Comparison of ENCODE assay signal across 26 cellular contexts in genomic region chr4:62271107-62271506, GRCh38.
A peak's percentile ranks its signal among the peaks of the same experiment; 100 is the strongest.
DNase-seq lines count a peak whose midpoint lies in the region; ATAC-seq and TF ChIP-seq lines count a peak whose summit lies in the region.
"Had no signal": no experiment of that assay in that cellular context is flagged by ENCODE, and none has a peak within 500 bp of the region (broad histone marks: within the 10 kb centered on the region; RNA-seq: fewer than 3 reads in every experiment).

No MANE protein-coding gene starts in this region.

- H3K27me3 Mint-ChIP-seq in endothelial cell (ENCODE audit: unreplicated experiment) (no peaks in the 10 kb centered on the region), T-cell (no peaks in the 10 kb centered on the region), HFFc6 (ENCODE audit: insufficient read depth) (no peaks in the 10 kb centered on the region; the same call in 1 of the 2 replicates)
- H3K27me3 Mint-ChIP-seq: CD4-positive, alpha-beta memory T cell; CD4-positive, CD25-positive, alpha-beta regulatory T cell; CD8-positive, alpha-beta memory T cell had no signal

- peak; percentile 36 for ATAC-seq in Right ventricle myocardium superior (ENCODE audit: poor library complexity)
- ATAC-seq in right cardiac atrium = peak in 1 of 2 donors; percentile 70
- no peak for ATAC-seq in T-cell (replicated peaks in 1 of 4)
- ATAC-seq: GM12878 had no signal

- H3K27ac Mint-ChIP-seq in endothelial cell (ENCODE audit: unreplicated experiment) (peak overlapping the region; percentile 4), T-cell (peak overlapping the region in 1 of 2 donors; percentile 44), HFFc6 (no peak overlapping the region)
- H3K27ac Mint-ChIP-seq: CD14-positive monocyte; CD4-positive, alpha-beta memory T cell; CD4-positive, CD25-positive, alpha-beta regulatory T cell; CD8-positive, alpha-beta memory T cell had no signal

- no peaks in the 10 kb centered on the region for H3K27me3 ChIP-seq in right cardiac atrium (ENCODE audit: control insufficient read depth, insufficient read depth)
- H3K27me3 ChIP-seq: BE2C, BLaER1 had no signal

- no peak for TF ChIP-seq CTCF in endothelial cell (IDR thresholded peaks at IDR 0.05; ENCODE audit: unreplicated experiment)
- no peak for TF ChIP-seq CTCF in HFFc6 (IDR thresholded peaks at IDR 0.05)

- H3K36me3 Mint-ChIP-seq in endothelial cell (ENCODE audit: low read depth, unreplicated experiment) (no peaks in the 10 kb centered on the region), T-cell (no peaks in the 10 kb centered on the region), HFFc6 (ENCODE audit: low read depth) (0 out of 2 replicates have a peak, but pooled peaks cover 6% of the 10 kb centered on the region)
- H3K36me3 Mint-ChIP-seq: CD14-positive monocyte; CD4-positive, alpha-beta memory T cell; CD4-positive, CD25-positive, alpha-beta regulatory T cell had no signal

- no peaks in the 10 kb centered on the region for H3K4me1 Mint-ChIP-seq in endothelial cell (ENCODE audit: unreplicated experiment)
- no peaks in the 10 kb centered on the region for H3K4me1 Mint-ChIP-seq in T-cell
- no peaks in the 10 kb centered on the region for H3K4me1 Mint-ChIP-seq in HFFc6 (ENCODE audit: low read depth)
- H3K4me1 Mint-ChIP-seq: CD14-positive monocyte; CD4-positive, alpha-beta memory T cell; CD4-positive, CD25-positive, alpha-beta regulatory T cell; CD8-positive, alpha-beta memory T cell had no signal

- H3K4me3 Mint-ChIP-seq in endothelial cell (ENCODE audit: unreplicated experiment) (no peak overlapping the region), T-cell (no peak overlapping the region), HFFc6 (no peak overlapping the region)
- H3K4me3 Mint-ChIP-seq: CD14-positive monocyte; CD4-positive, alpha-beta memory T cell; CD4-positive, CD25-positive, alpha-beta regulatory T cell; CD8-positive, alpha-beta memory T cell had no signal

- intact Hi-C loops in Right ventricle myocardium superior (cut with DNase I) = no loop called here
- intact Hi-C loops in cardiac septum (cut with DNase I) = no loop called here
- intact Hi-C loops in right cardiac atrium (cut with DNase I) = no loop called here

- POLR2A ChIA-PET in T-cell (lab: Charles Lee) = no interaction called here

- WGBS in right cardiac atrium = 66% methylated on average over 4 of the region's 4 CpGs

- DNase-seq in Right ventricle myocardium superior (peak; percentile 53), cardiac septum (ENCODE audit: low spot score) (no peak), OCI-M1 (lab: John Stamatoyannopoulos, UW) (peak; percentile 41), endothelial cell (ENCODE audit: low spot score) (no peak), right cardiac atrium (peak; percentile 21 to 80 (median 67)), putamen (ENCODE audit: low spot score) (no peak), T-cell (no peak), HFFc6 (no peak)
- DNase-seq: 8988T; ACHN; BE2C; C1 segment of cervical spinal cord; CD4-positive, alpha-beta memory T cell; CD4-positive, CD25-positive, alpha-beta regulatory T cell; CD8-positive, alpha-beta memory T cell; COR-L47; DMS 273 treated with DMSO at 0.1 percent for 48 hours; DMS153; DMS53; DMS79; DND-41; EL; GDM1 had no signal

- no peaks in the 10 kb centered on the region for H3K9me3 Mint-ChIP-seq in endothelial cell (ENCODE audit: unreplicated experiment)
- peaks cover 18 to 32% (median 23%) of the 10 kb centered on the region in 3 donors for H3K9me3 Mint-ChIP-seq in T-cell
- peaks cover 24% of the 10 kb centered on the region for H3K9me3 Mint-ChIP-seq in HFFc6

- H3K4me3 ChIP-seq in right cardiac atrium (ENCODE audit: low read length) = no peak overlapping the region
- H3K4me3 ChIP-seq: BLaER1, GM12878 had no signal

- H3K9me3 ChIP-seq in right cardiac atrium (ENCODE audit: control insufficient read depth, low read length) = no peaks in the 10 kb centered on the region
- H3K9me3 ChIP-seq: BE2C, BLaER1 had no signal

- H3K4me1 ChIP-seq in right cardiac atrium (ENCODE audit: control insufficient read depth, insufficient read depth, low read length) = no peaks in the 10 kb centered on the region
- H3K4me1 ChIP-seq: BLaER1 had no signal

- H3K27ac ChIP-seq in right cardiac atrium (ENCODE audit: low read length) = no peak overlapping the region
- H3K27ac ChIP-seq: BLaER1 had no signal

- CTCF ChIA-PET in T-cell (lab: Charles Lee) = no interaction called here

Comparison
In these comparisons a context has a peak if more than half of its experiments do, and no peak if none do; other contexts are left out.
1. DNase-seq: peak in Right ventricle myocardium superior (single experiment), OCI-M1 (single experiment) and right cardiac atrium (3 of 3); none in cardiac septum (single experiment), endothelial cell (single experiment), putamen (single experiment), T-cell (0 of 34) and HFFc6 (single experiment).